In genomic region chr2:53964987-53965687, GRCh38 we compare ENCODE assay signal across 15 cellular contexts. TPM values are rescaled to one million over a fixed set of nuclear protein-coding genes. Genes with fewer than 3 reads are reported as not detected.
A peak's percentile ranks its signal among the peaks of the same experiment; 100 is the strongest.
DNase-seq lines count a peak whose midpoint lies in the region; ATAC-seq, FAIRE-seq and TF ChIP-seq lines count a peak whose summit lies in the region.
"Had no signal": no experiment of that assay in that cellular context is flagged by ENCODE, and none has a peak within 500 bp of the region (broad histone marks: within the 10 kb centered on the region; RNA-seq: fewer than 3 reads in every experiment).

No MANE protein-coding gene starts in this region.

- no peak for TF ChIP-seq EP300 in sigmoid colon (IDR thresholded peaks at IDR 0.05)

- DNase-seq in DND-41 (no peak), mammary epithelial cell (peak; percentile 16), nucleus accumbens (lab: John Stamatoyannopoulos, UW) (no peak), sigmoid colon (no peak), small intestine (no peak), ureter (ENCODE audit: low spot score) (no peak)
- DNase-seq in naive thymus-derived CD4-positive, alpha-beta T cell = no peak
- DNase-seq: erythroblast, left colon, retina had no signal

- H2AFZ ChIP-seq in DND-41 (ENCODE audit: low read depth, low read length) (no peak overlapping the region), Loucy (ENCODE audit: low read length) (no peak overlapping the region), mammary epithelial cell (ENCODE audit: low read depth, low read length) (no peak overlapping the region)

- no peaks in the 10 kb centered on the region for H3F3A ChIP-seq in Loucy (ENCODE audit: low read depth)

- no peak for FAIRE-seq in small intestine (lab: Jason Lieb, UNC)

- BruUV-seq in mammary epithelial cell (replicated peaks; lab: Mats Ljungman, UMichigan) = no TSS peak

- ATAC-seq in DND-41 (ENCODE audit: insufficient read depth, low read depth) = no peak
- ATAC-seq in naive thymus-derived CD4-positive, alpha-beta T cell = no peak
- ATAC-seq: left colon had no signal

- H3K36me3 Mint-ChIP-seq in naive thymus-derived CD4-positive, alpha-beta T cell = peaks cover 3 to 22% (median 9%) of the 10 kb centered on the region in 5 donors

- H3K4me2 ChIP-seq in DND-41 (ENCODE audit: insufficient read depth, low read length) = 0 out of 2 replicates have a peak overlapping the region, but pooled peaks have one; percentile 7
- peak overlapping the region; percentile 62 for H3K4me2 ChIP-seq in Loucy (ENCODE audit: low read depth, low read length, poor library complexity, severe bottlenecking)
- peak overlapping the region; percentile 57 for H3K4me2 ChIP-seq in mammary epithelial cell (ENCODE audit: insufficient read depth, low read depth, low read length)

- H3K9me2 ChIP-seq in Loucy (replicated peaks; ENCODE audit: low read depth, low read length) = no peaks in the 10 kb centered on the region

- H3K4me3 Mint-ChIP-seq in naive thymus-derived CD4-positive, alpha-beta T cell = peak overlapping the region in 8 of 10 donors; percentile 11 to 76 (median 52)
- H3K4me3 Mint-ChIP-seq: activated naive CD4-positive, alpha-beta T cell treated with anti-CD3 and anti-CD28 coated beads for 36 hours had no signal

- peaks cover 0 to 2% (median 0%) of the 10 kb centered on the region in 11 donors for H3K9me3 Mint-ChIP-seq in naive thymus-derived CD4-positive, alpha-beta T cell
- H3K9me3 Mint-ChIP-seq: activated naive CD4-positive, alpha-beta T cell treated with anti-CD3 and anti-CD28 coated beads for 36 hours had no signal

- CTCF ChIA-PET in mammary epithelial cell (lab: Charles Lee; ENCODE audit: low non-redundant PET) = no interaction called here
- CTCF ChIA-PET in naive thymus-derived CD4-positive, alpha-beta T cell (lab: Charles Lee) = no interaction called here

- WGBS in mammary epithelial cell (ENCODE audit: low coverage, missing lambda C conversion rate) = 94% methylated on average over 11 of the region's 11 CpGs
- 95% methylated on average over 11 of the region's 11 CpGs for WGBS in sigmoid colon, 2 donors
- 93 to 96% (median 93%) methylated on average over 11 of the region's 11 CpGs for WGBS in small intestine, 3 donors

- TF ChIP-seq POLR2A in sigmoid colon (IDR thresholded peaks at IDR 0.05) = no peak

- peaks cover 48 to 91% (median 70%) of the 10 kb centered on the region in 7 donors for H3K4me1 Mint-ChIP-seq in naive thymus-derived CD4-positive, alpha-beta T cell

- H3K27me3 Mint-ChIP-seq in naive thymus-derived CD4-positive, alpha-beta T cell = no peaks in the 10 kb centered on the region

- H3K9ac ChIP-seq in DND-41 (ENCODE audit: low read depth, low read length) = no peak overlapping the region
- no peak overlapping the region for H3K9ac ChIP-seq in Loucy (ENCODE audit: low read depth, low read length, poor library complexity, severe bottlenecking)
- H3K9ac ChIP-seq in mammary epithelial cell (ENCODE audit: insufficient read depth, low read length) = no peak overlapping the region

- H3K79me2 ChIP-seq in DND-41 (ENCODE audit: insufficient read depth, low read length) = peaks cover 100% of the 10 kb centered on the region
- H3K79me2 ChIP-seq in Loucy (ENCODE audit: insufficient read depth, low read length) = peaks cover 100% of the 10 kb centered on the region
- H3K79me2 ChIP-seq in mammary epithelial cell (ENCODE audit: insufficient read depth, low read length) = peaks cover 100% of the 10 kb centered on the region

- intact Hi-C loops in mammary epithelial cell (cut with micrococcal nuclease) = loop anchor here (5.0 kb wide), 1 partner anchor 137 kb away; no protein-coding TSS in a partner anchor
- intact Hi-C loops in naive thymus-derived CD4-positive, alpha-beta T cell (cut with micrococcal nuclease) = loop anchor here in 1 of 2 donors (5.0 to 10.0 kb wide), 2 partner anchors 82 to 1650 kb away; partner anchors contain the start of gene PPP4R3B
- intact Hi-C loops in sigmoid colon (cut with DNase I) = loop anchor here (10.0 kb wide), 1 partner anchor 120 kb away; no protein-coding TSS in a partner anchor

- H3K9me3 ChIP-seq in DND-41 (ENCODE audit: insufficient read depth, low read length, severe bottlenecking) (no peaks in the 10 kb centered on the region), Loucy (ENCODE audit: insufficient read depth, low read depth, low read length) (no peaks in the 10 kb centered on the region), mammary epithelial cell (replicated peaks; ENCODE audit: insufficient read depth, low read length) (no peaks in the 10 kb centered on the region), sigmoid colon (no peaks in the 10 kb centered on the region), small intestine (ENCODE audit: control insufficient read depth, low read depth) (no peaks in the 10 kb centered on the region)
- no peaks in the 10 kb centered on the region for H3K9me3 ChIP-seq in naive thymus-derived CD4-positive, alpha-beta T cell (ENCODE audit: control insufficient read depth in 2 of 3, low read length in 3 of 3)
- H3K9me3 ChIP-seq: thoracic aorta had no signal

- H3K27me3 ChIP-seq in DND-41 (ENCODE audit: insufficient read depth, low read length, poor library complexity) (no peaks in the 10 kb centered on the region), Loucy (ENCODE audit: insufficient read depth, low read length, poor library complexity, severe bottlenecking) (no peaks in the 10 kb centered on the region), mammary epithelial cell (ENCODE audit: insufficient read depth, low read length) (no peaks in the 10 kb centered on the region), sigmoid colon (no peaks in the 10 kb centered on the region), small intestine (ENCODE audit: control insufficient read depth in 2 of 2, insufficient read depth in 2 of 2, low read length in 2 of 2) (no peaks in the 10 kb centered on the region)
- no peaks in the 10 kb centered on the region for H3K27me3 ChIP-seq in naive thymus-derived CD4-positive, alpha-beta T cell (ENCODE audit: control insufficient read depth in 2 of 2, insufficient read depth in 2 of 2, low read length in 2 of 2)
- H3K27me3 ChIP-seq: cardiac muscle cell had no signal

- in situ Hi-C loops in mammary epithelial cell (cut with MboI; ENCODE audit: low sequenced_read_pairs in 2 of 2) = loop anchor here in 1 of 2 donors (5.0 kb wide), 1 partner anchor 117 kb away; no protein-coding TSS in a partner anchor

- TF ChIP-seq CTCF in DND-41 (IDR thresholded peaks at IDR 0.05; ENCODE audit: borderline replicate concordance, extremely low read depth, low read length, poor library complexity, severe bottlenecking) (no peak), Loucy (conservative IDR thresholded peaks at IDR 0.05; ENCODE audit: low read length) (no peak), mammary epithelial cell (conservative IDR thresholded peaks at IDR 0.05 in 1 of 2, IDR thresholded peaks at IDR 0.05 in 1 of 2; ENCODE audit: extremely low read depth in 1 of 2, insufficient read depth in 1 of 2, low read depth in 1 of 2, low read length in 2 of 2) (no peak), sigmoid colon (IDR thresholded peaks at IDR 0.05) (no peak)

- H4K20me1 ChIP-seq in DND-41 (ENCODE audit: insufficient read depth, low read length) = peaks cover 46% of the 10 kb centered on the region; the same call in 1 of the 2 replicates
- H4K20me1 ChIP-seq in Loucy (ENCODE audit: insufficient read depth, low read length, poor library complexity, severe bottlenecking) = peaks cover 73% of the 10 kb centered on the region
- H4K20me1 ChIP-seq in mammary epithelial cell (ENCODE audit: insufficient read depth, low read length) = no peaks in the 10 kb centered on the region

- POLR2A ChIA-PET in naive thymus-derived CD4-positive, alpha-beta T cell (lab: Charles Lee) = no interaction called here

- dilution Hi-C loops in mammary epithelial cell (cut with HindIII; ENCODE audit: low sequenced_read_pairs) = no loop called here

- no peak overlapping the region for H3K27ac ChIP-seq in DND-41 (ENCODE audit: low read length)
- H3K27ac ChIP-seq in mammary epithelial cell (ENCODE audit: insufficient read depth, low read depth, low read length) = peak overlapping the region; percentile 74
- H3K27ac ChIP-seq in naive thymus-derived CD4-positive, alpha-beta T cell (ENCODE audit: low read depth, low read length) = no peak overlapping the region
- H3K27ac ChIP-seq in sigmoid colon = peak overlapping the region in 1 of 4 donors; percentile 5
- H3K27ac ChIP-seq in small intestine (ENCODE audit: low read depth in 1 of 2, low read length in 1 of 2) = no peak overlapping the region
- H3K27ac ChIP-seq: C4-2B, cardiac muscle cell, thoracic aorta had no signal

- H3K27ac Mint-ChIP-seq in naive thymus-derived CD4-positive, alpha-beta T cell = peak overlapping the region in 6 of 9 donors; percentile 4 to 84 (median 50)
- H3K27ac Mint-ChIP-seq: activated naive CD4-positive, alpha-beta T cell treated with anti-CD3 and anti-CD28 coated beads for 36 hours had no signal

- H3K4me1 ChIP-seq in DND-41 (ENCODE audit: insufficient read depth, low read length) (peaks cover 39% of the 10 kb centered on the region), Loucy (ENCODE audit: insufficient read depth, low read length, poor library complexity, severe bottlenecking) (peaks cover 50% of the 10 kb centered on the region), mammary epithelial cell (ENCODE audit: insufficient read depth, low read length) (peaks cover 43% of the 10 kb centered on the region), sigmoid colon (peaks cover 0 to 79% (median 43%) of the 10 kb centered on the region in 4 donors), small intestine (ENCODE audit: control insufficient read depth in 2 of 2, insufficient read depth in 1 of 2, low read depth in 1 of 2, low read length in 1 of 2) (peaks cover 0 to 7% of the 10 kb centered on the region in 2 donors)
- peaks cover 20 to 30% of the 10 kb centered on the region in 2 donors for H3K4me1 ChIP-seq in naive thymus-derived CD4-positive, alpha-beta T cell (ENCODE audit: control insufficient read depth in 2 of 2, insufficient read depth in 2 of 2, low read length in 2 of 2)

- no peak overlapping the region for H3K4me3 ChIP-seq in DND-41 (ENCODE audit: low read depth in 1 of 2, low read length in 2 of 2)
- peak overlapping the region; percentile 47 for H3K4me3 ChIP-seq in Loucy (ENCODE audit: low read length, poor library complexity, severe bottlenecking)
- no peak overlapping the region for H3K4me3 ChIP-seq in mammary epithelial cell (replicated peaks in 1 of 3; ENCODE audit: insufficient read depth in 1 of 3, low read depth in 2 of 3, low read length in 3 of 3)
- no peak overlapping the region for H3K4me3 ChIP-seq in naive thymus-derived CD4-positive, alpha-beta T cell (ENCODE audit: low read length)
- H3K4me3 ChIP-seq in sigmoid colon = no peak overlapping the region
- H3K4me3 ChIP-seq in small intestine (ENCODE audit: low read depth in 1 of 2, low read length in 2 of 2) = no peak overlapping the region
- H3K4me3 ChIP-seq: cardiac muscle cell, thoracic aorta had no signal

- H3K36me3 ChIP-seq in DND-41 (ENCODE audit: insufficient read depth, low read length) = no peaks in the 10 kb centered on the region; the same call in 1 of the 2 replicates
- no peaks in the 10 kb centered on the region for H3K36me3 ChIP-seq in Loucy (ENCODE audit: insufficient read depth, low read length)
- peaks cover 2% of the 10 kb centered on the region for H3K36me3 ChIP-seq in mammary epithelial cell (ENCODE audit: insufficient read depth, low read length)
- H3K36me3 ChIP-seq in naive thymus-derived CD4-positive, alpha-beta T cell (ENCODE audit: control insufficient read depth in 2 of 3, insufficient read depth in 3 of 3, low read length in 3 of 3) = peaks cover 0 to 1% (median 0%) of the 10 kb centered on the region in 3 experiments
- H3K36me3 ChIP-seq in sigmoid colon = no peaks in the 10 kb centered on the region
- no peaks in the 10 kb centered on the region for H3K36me3 ChIP-seq in small intestine (ENCODE audit: control insufficient read depth in 2 of 2, insufficient read depth in 2 of 2, low read length in 2 of 2)
- H3K36me3 ChIP-seq: cardiac muscle cell, thoracic aorta had no signal

RNA-seq across cellular contexts. Expression of gene PSME4, which starts 5.7 kb away (rescaled TPM):
- 100 to 1,000 TPM; 131 to 145 TPM for total RNA-seq in mammary epithelial cell
- polyA plus RNA-seq in mammary epithelial cell = 57.2 TPM
- polyA minus RNA-seq in mammary epithelial cell = 214 TPM
- total RNA-seq in naive thymus-derived CD4-positive, alpha-beta T cell = 10 to 100 TPM; 48.8 to 80.1 (median 54.4) TPM
- 1 to 10 TPM; 2.4 to 5.1 TPM for polyA plus RNA-seq in naive thymus-derived CD4-positive, alpha-beta T cell
- total RNA-seq in sigmoid colon = 10 to 100 TPM; 47.8 to 79.8 (median 61.6) TPM
- 10 to 100 TPM; 15.0 to 29.8 (median 16.0) TPM for polyA plus RNA-seq in sigmoid colon
- 10 to 100 TPM; 19.9 to 21.5 (median 20.0) TPM for polyA plus RNA-seq in small intestine
- 92.3 TPM for total RNA-seq in ureter

Comparison
In these comparisons a context has a peak if more than half of its experiments do, and no peak if none do; other contexts are left out.
1. H3K4me2 ChIP-seq: peak in every context shown above with its lines; median percentile 62 in Loucy; 57 in mammary epithelial cell; 7 in DND-41.